ENCODE assay signal across 12 cellular contexts in genomic region chr11:27234961-27235360, GRCh38.
DNase-seq lines count a peak whose midpoint lies in the region; ATAC-seq and TF ChIP-seq lines count a peak whose summit lies in the region.
"Had no signal": no experiment of that assay in that cellular context is flagged by ENCODE, and none has a peak within 500 bp of the region (broad histone marks: within the 10 kb centered on the region; RNA-seq: fewer than 3 reads in every experiment).

No MANE protein-coding gene starts in this region.

- no TSS peak for BruUV-seq in Panc1 (replicated peaks; lab: Mats Ljungman, UMichigan)

- H3K27me3 ChIP-seq in Panc1 (ENCODE audit: control insufficient read depth, insufficient read depth, low read length) (no peaks in the 10 kb centered on the region), smooth muscle cell (ENCODE audit: low read depth) (no peaks in the 10 kb centered on the region)
- H3K27me3 ChIP-seq: BLaER1 treated with 17β-estradiol and CSF1 and Interleukin-3, amounts not matched to agents 10 nM and 100 nM had no signal

- H3K4me1 ChIP-seq in Panc1 (ENCODE audit: control insufficient read depth, insufficient read depth, low read length) = peaks cover 16% of the 10 kb centered on the region
- peaks cover 25% of the 10 kb centered on the region for H3K4me1 ChIP-seq in smooth muscle cell (ENCODE audit: low read depth)

- H3F3A ChIP-seq in smooth muscle cell (ENCODE audit: low read depth) = no peaks in the 10 kb centered on the region

- POLR2A ChIA-PET in Panc1 (lab: Charles Lee) = no interaction called here

- no peak for TF ChIP-seq CTCF in Panc1 (IDR thresholded peaks at IDR 0.05)
- no peak for TF ChIP-seq CTCF in smooth muscle cell (IDR thresholded peaks at IDR 0.05; ENCODE audit: borderline replicate concordance, insufficient read depth, poor library complexity, severe bottlenecking)

- H2AFZ ChIP-seq in smooth muscle cell (ENCODE audit: low read depth) = no peak overlapping the region

- no peak overlapping the region for H3K4me3 ChIP-seq in Panc1 (ENCODE audit: low read depth in 2 of 2, low read length in 2 of 2)
- H3K4me3 ChIP-seq in smooth muscle cell = no peak overlapping the region
- H3K4me3 ChIP-seq: BLaER1 treated with 17β-estradiol and CSF1 and Interleukin-3, amounts not matched to agents 10 nM and 100 nM had no signal

- H3K27ac ChIP-seq in Panc1 (ENCODE audit: low read length) = peak overlapping the region; percentile 8; the same call in 1 of the 2 replicates
- peak overlapping the region; percentile 96 for H3K27ac ChIP-seq in smooth muscle cell (ENCODE audit: low read depth)
- H3K27ac ChIP-seq: 22Rv1 had no signal

- no peaks in the 10 kb centered on the region for H3K79me2 ChIP-seq in smooth muscle cell (ENCODE audit: low read depth)

- peak overlapping the region; percentile 76 for H3K4me2 ChIP-seq in smooth muscle cell

- intact Hi-C loops in Panc1 (cut with micrococcal nuclease; ENCODE audit: unreplicated experiment) = no loop called here
- intact Hi-C loops in left colon (cut with DNase I, micrococcal nuclease) = no loop called here

- CTCF ChIA-PET in Panc1 (lab: Charles Lee) = no interaction called here

- in situ Hi-C loops in Panc1 (cut with HindIII; ENCODE audit: low pct_unique_long_range_greater_than_20kb, low sequenced_read_pairs) = no loop called here

- ATAC-seq in Panc1 = no peak
- ATAC-seq in left colon = peak; percentile 54
- no peak for ATAC-seq in HG02973 (IDR thresholded peaks at IDR 0.05; ENCODE audit: unreplicated experiment)

- H3K9me3 ChIP-seq in Panc1 (ENCODE audit: control insufficient read depth, insufficient read depth, low read depth, low read length) = no peaks in the 10 kb centered on the region
- H3K9me3 ChIP-seq in smooth muscle cell (replicated peaks; ENCODE audit: low read depth) = no peaks in the 10 kb centered on the region
- H3K9me3 ChIP-seq: BLaER1 treated with 17β-estradiol and CSF1 and Interleukin-3, amounts not matched to agents 10 nM and 100 nM had no signal

- no peaks in the 10 kb centered on the region for H3K36me3 ChIP-seq in Panc1 (ENCODE audit: control insufficient read depth, insufficient read depth, low read length)
- no peaks in the 10 kb centered on the region for H3K36me3 ChIP-seq in smooth muscle cell (ENCODE audit: low read depth)
- H3K36me3 ChIP-seq: BLaER1 treated with 17β-estradiol and CSF1 and Interleukin-3, amounts not matched to agents 10 nM and 100 nM had no signal

- peak overlapping the region; percentile 73 for H3K9ac ChIP-seq in smooth muscle cell (ENCODE audit: low read depth)
- H3K9ac ChIP-seq: BLaER1 treated with 17β-estradiol and CSF1 and Interleukin-3, amounts not matched to agents 10 nM and 100 nM had no signal

- peak; percentile 5 for DNase-seq in DMS 273 (lab: John Stamatoyannopoulos, UW; ENCODE audit: unreplicated experiment)
- DNase-seq in DMS 273 treated with DMSO at 0.1 percent for 48 hours (lab: John Stamatoyannopoulos, UW) = no peak
- DNase-seq in Panc1 (ENCODE audit: low read depth, low spot score) = no peak
- DNase-seq in left colon = peak; percentile 36 to 43
- DNase-seq in smooth muscle cell (lab: John Stamatoyannopoulos, UW; ENCODE audit: unreplicated experiment) = no peak
- DNase-seq in NCI-H146 (lab: John Stamatoyannopoulos, UW) = no peak
- no peak for DNase-seq in NCI-H524 (lab: John Stamatoyannopoulos, UW)
- DNase-seq: KG1, NCI-H510A had no signal

- no peaks in the 10 kb centered on the region for H4K20me1 ChIP-seq in smooth muscle cell (ENCODE audit: low read depth)
- H4K20me1 ChIP-seq: BLaER1 treated with 17β-estradiol and CSF1 and Interleukin-3, amounts not matched to agents 10 nM and 100 nM had no signal

- WGBS in smooth muscle cell (ENCODE audit: low lambda C conversion rate) = 57% methylated on average over 2 of the region's 2 CpGs

Comparison
In these comparisons a context has a peak if more than half of its experiments do, and no peak if none do; other contexts are left out.
1. DNase-seq: peak in DMS 273 (single experiment) and left colon (2 of 2); none in DMS 273 treated with DMSO at 0.1 percent for 48 hours (single experiment), Panc1 (single experiment), smooth muscle cell (single experiment), NCI-H146 (single experiment) and NCI-H524 (0 of 2).